Comparison of ENCODE assay signal across 18 cellular contexts in the genomic region with DNA sequence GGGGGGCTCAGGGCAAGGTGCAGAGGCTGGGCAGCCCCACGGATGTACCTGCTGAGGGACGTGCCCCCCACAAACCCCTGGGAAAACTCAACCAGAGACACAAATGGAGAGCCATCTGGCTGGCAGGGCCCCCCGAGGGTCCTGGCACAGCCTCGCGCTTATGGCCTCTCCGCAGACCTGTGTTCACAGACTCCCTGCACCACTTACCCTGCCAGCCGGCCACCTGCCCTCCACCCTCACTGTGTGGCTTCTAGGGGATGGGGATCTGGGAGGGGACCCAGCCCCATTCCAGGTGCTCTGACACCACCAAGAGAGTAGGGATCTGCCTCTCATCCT. TPM values are rescaled to one million over a fixed set of nuclear protein-coding genes. Genes with fewer than 3 reads are reported as not detected.
A peak's percentile ranks its signal among the peaks of the same experiment; 100 is the strongest.
DNase-seq lines count a peak whose midpoint lies in the region; ATAC-seq and TF ChIP-seq lines count a peak whose summit lies in the region.
"Had no signal": no experiment of that assay in that cellular context is flagged by ENCODE, and none has a peak within 500 bp of the region (broad histone marks: within the 10 kb centered on the region; RNA-seq: fewer than 3 reads in every experiment).

No MANE protein-coding gene starts in this region.

- peak overlapping the region; percentile 90 for H2BK12ac ChIP-seq in trophoblast cell (ENCODE audit: low read length)

- H3K79me2 ChIP-seq in trophoblast cell (ENCODE audit: control insufficient read depth, insufficient read depth, low read length, poor library complexity): peaks cover 8% of the 10 kb centered on the region

- peaks cover 33% of the 10 kb centered on the region for H4K20me1 ChIP-seq in BLaER1

- WGBS in esophagus muscularis mucosa: 90% methylated on average over 5 of the region's 7 CpGs
- WGBS in trophoblast cell (ENCODE audit: extremely low coverage, insufficient coverage, insufficient read length): no CpG with 5 or more reads among the region's 7 CpGs

- no peak overlapping the region for H3K27ac ChIP-seq in BLaER1
- peak overlapping the region; percentile 68 to 76 (median 71) for H3K27ac ChIP-seq in esophagus muscularis mucosa (replicated peaks in 1 of 4)
- H3K27ac ChIP-seq in trophoblast cell (ENCODE audit: low read depth, low read length): no peak overlapping the region
- H3K27ac ChIP-seq: neutrophil had no signal

- H2AFZ ChIP-seq in trophoblast cell (ENCODE audit: insufficient read depth, low read length, poor library complexity): peak overlapping the region; percentile 71

- peaks cover 6% of the 10 kb centered on the region for H3K4me1 Mint-ChIP-seq in activated T-cell treated with anti-CD3 and anti-CD28 coated beads, Interleukin-2, amount 50 U/mL, for 4 hours (ENCODE audit: low read depth)

- no peak overlapping the region for H3K9ac ChIP-seq in BLaER1
- peak overlapping the region; percentile 65 for H3K9ac ChIP-seq in NT2/D1 (ENCODE audit: insufficient read length, low read depth)
- no peak overlapping the region for H3K9ac ChIP-seq in trophoblast cell (ENCODE audit: low read length)

- H4K12ac ChIP-seq in trophoblast cell (ENCODE audit: low read depth, low read length): peak overlapping the region; percentile 58

- H4K91ac ChIP-seq in trophoblast cell (ENCODE audit: low read depth, low read length): peak overlapping the region; percentile 93

- peak overlapping the region; percentile 97 for H2AK5ac ChIP-seq in trophoblast cell (ENCODE audit: low read length)

- H3K27me3 Mint-ChIP-seq in activated T-cell treated with anti-CD3 and anti-CD28 coated beads, Interleukin-2, amount 50 U/mL, for 4 hours (ENCODE audit: low read depth): peaks cover 17% of the 10 kb centered on the region

- H3K4me2 ChIP-seq in BLaER1 (peak overlapping the region; percentile 51), trophoblast cell (ENCODE audit: low read length) (no peak overlapping the region)

- peaks cover 21% of the 10 kb centered on the region for H3K79me1 ChIP-seq in trophoblast cell (ENCODE audit: low read length)

- intact Hi-C loops in esophagus muscularis mucosa (cut with DNase I): no loop called here

- TF ChIP-seq POLR2A in esophagus muscularis mucosa (IDR thresholded peaks at IDR 0.05; ENCODE audit: low read depth): no peak

- ATAC-seq in activated T-cell treated with anti-CD3 and anti-CD28 coated beads, Interleukin-2, amount 50 U/mL, for 4 hours: no peak
- ATAC-seq: effector memory CD8-positive, alpha-beta T cell had no signal

- H3K18ac ChIP-seq in trophoblast cell (ENCODE audit: low read length): peak overlapping the region; percentile 77

- peaks cover 67% of the 10 kb centered on the region for H3K4me1 ChIP-seq in BLaER1
- H3K4me1 ChIP-seq in NT2/D1 (ENCODE audit: insufficient read depth, insufficient read length): peaks cover 7% of the 10 kb centered on the region
- H3K4me1 ChIP-seq in esophagus muscularis mucosa: peaks cover 35 to 54% (median 49%) of the 10 kb centered on the region in 4 donors
- H3K4me1 ChIP-seq in trophoblast cell (ENCODE audit: control insufficient read depth in 1 of 2, insufficient read depth in 2 of 2, low read length in 2 of 2): peaks cover 22 to 24% of the 10 kb centered on the region in 2 experiments

- peak overlapping the region; percentile 71 for H3K4ac ChIP-seq in trophoblast cell (ENCODE audit: low read depth, low read length)

- H3K4me3 ChIP-seq in BLaER1 (no peak overlapping the region), NT2/D1 (ENCODE audit: insufficient read length, low read depth) (no peak overlapping the region), esophagus muscularis mucosa (no peak overlapping the region), trophoblast cell (ENCODE audit: low read depth, low read length) (no peak overlapping the region)

- no peaks in the 10 kb centered on the region for H3K9me3 Mint-ChIP-seq in activated T-cell treated with anti-CD3 and anti-CD28 coated beads, Interleukin-2, amount 50 U/mL, for 4 hours
- H3K9me3 Mint-ChIP-seq: effector memory CD8-positive, alpha-beta T cell; T-helper 1 cell treated with Interleukin-12 subunit alpha and Interleukin-12 subunit beta and Interleukin-4 antibody, amounts not matched to agents 30 μg/mL and 1 μg/mL, for 36 hours had no signal

- H3K9me3 ChIP-seq in BLaER1 (no peaks in the 10 kb centered on the region), NT2/D1 (ENCODE audit: insufficient read depth, low read length) (no peaks in the 10 kb centered on the region), esophagus muscularis mucosa (no peaks in the 10 kb centered on the region), trophoblast cell (ENCODE audit: insufficient read depth, low read depth, low read length) (no peaks in the 10 kb centered on the region)
- H3K9me3 ChIP-seq: neutrophil had no signal

- H2BK5ac ChIP-seq in trophoblast cell (ENCODE audit: low read depth, low read length, poor library complexity): peak overlapping the region; percentile 26

- no peak overlapping the region for H3K23ac ChIP-seq in trophoblast cell (ENCODE audit: low read length)

- H3K14ac ChIP-seq in trophoblast cell (ENCODE audit: low read length): peak overlapping the region; percentile 79

- H3K36me3 ChIP-seq in BLaER1 (no peaks in the 10 kb centered on the region), NT2/D1 (ENCODE audit: insufficient read depth, insufficient read length, low read length) (no peaks in the 10 kb centered on the region), esophagus muscularis mucosa (no peaks in the 10 kb centered on the region), trophoblast cell (ENCODE audit: control insufficient read depth in 1 of 2, insufficient read depth in 2 of 2, low read length in 2 of 2) (no peaks in the 10 kb centered on the region)
- H3K36me3 ChIP-seq: neutrophil had no signal

- DNase-seq in NT2/D1 (ENCODE audit: low read depth, low spot score) (no peak), esophagus muscularis mucosa (ENCODE audit: extremely low spot score) (no peak), trophoblast cell (no peak), HUDEP-2 (lab: John Stamatoyannopoulos, UW; ENCODE audit: unreplicated experiment in 76 of 76) (no peak), SKM-1 treated with dmso at 0.1 percent for 144 hours (lab: John Stamatoyannopoulos, UW; ENCODE audit: unreplicated experiment) (no peak), D341Med (ENCODE audit: low spot score) (no peak)
- no peak for DNase-seq in activated T-cell treated with anti-CD3 and anti-CD28 coated beads, Interleukin-2, amount 50 U/mL, for 4 hours
- DNase-seq: activated CD4-positive, alpha-beta T cell treated with anti-CD3 and anti-CD28 coated beads for 4 hours; activated T-cell treated with anti-CD3 and anti-CD28 coated beads, Interleukin-2, amount 50 U/mL, for 1 hour; effector memory CD8-positive, alpha-beta T cell; NCI-H2081 treated with DMSO at 0.1 percent for 48 hours had no signal

- TF ChIP-seq EP300 in esophagus muscularis mucosa (IDR thresholded peaks at IDR 0.05): no peak

- peak overlapping the region; percentile 94 for H4K8ac ChIP-seq in trophoblast cell (ENCODE audit: low read depth, low read length)

- TF ChIP-seq CTCF in esophagus muscularis mucosa (IDR thresholded peaks at IDR 0.05): no peak

- H3K36me3 Mint-ChIP-seq in activated T-cell treated with anti-CD3 and anti-CD28 coated beads, Interleukin-2, amount 50 U/mL, for 4 hours (ENCODE audit: insufficient read depth): no peaks in the 10 kb centered on the region

- H3K27me3 ChIP-seq in BLaER1 (peaks cover 54% of the 10 kb centered on the region), NT2/D1 (ENCODE audit: insufficient read depth, insufficient read length) (peaks cover 19% of the 10 kb centered on the region), esophagus muscularis mucosa (peaks cover 0 to 19% (median 0%) of the 10 kb centered on the region in 4 donors), trophoblast cell (ENCODE audit: insufficient read depth, low read length) (peaks cover 5% of the 10 kb centered on the region)

- H3K4me3 Mint-ChIP-seq in activated T-cell treated with anti-CD3 and anti-CD28 coated beads, Interleukin-2, amount 50 U/mL, for 4 hours: no peak overlapping the region
- H3K4me3 Mint-ChIP-seq: T-helper 1 cell treated with Interleukin-12 subunit alpha and Interleukin-12 subunit beta and Interleukin-4 antibody, amounts not matched to agents 30 μg/mL and 1 μg/mL, for 36 hours had no signal

- H2BK120ac ChIP-seq in trophoblast cell (ENCODE audit: insufficient read depth, low read length, poor library complexity): peak overlapping the region; percentile 65

RNA-seq across cellular contexts. Expression of gene ZBTB46, which starts 3.4 kb away (rescaled TPM):
- total RNA-seq in esophagus muscularis mucosa: 10 to 100 TPM in 3 of 4 donors, 1 to 10 TPM in 1; 9.6 to 22.8 (median 13.8) TPM
- polyA plus RNA-seq in trophoblast cell (2013): 5.9 and 6.3 TPM in 2 replicates
- 1 to 10 TPM in 2 of 3 donors, under 1 TPM in 1; 0.89 to 3.8 (median 2.2) TPM for total RNA-seq in activated T-cell treated with anti-CD3 and anti-CD28 coated beads, Interleukin-2, amount 50 U/mL, for 4 hours

RNA-seq across cellular contexts. Expression of gene ABHD16B, which starts 26.8 kb away (rescaled TPM):
- not detected for total RNA-seq in esophagus muscularis mucosa
- not detected in 2 replicates for polyA plus RNA-seq in trophoblast cell (2013)
- not detected for total RNA-seq in activated T-cell treated with anti-CD3 and anti-CD28 coated beads, Interleukin-2, amount 50 U/mL, for 4 hours
- total RNA-seq: Daoy, kidney epithelial cell, LHCN-M2, ureter had no signal

RNA-seq across cellular contexts. Expression of gene TPD52L2, which starts 30.6 kb away (rescaled TPM):
- 100 to 1,000 TPM; 110 to 162 (median 134) TPM for total RNA-seq in esophagus muscularis mucosa
- 67.0 and 68.3 TPM in 2 replicates for polyA plus RNA-seq in trophoblast cell (2013)
- 10 to 100 TPM; 87.4 to 95.0 (median 89.3) TPM for total RNA-seq in activated T-cell treated with anti-CD3 and anti-CD28 coated beads, Interleukin-2, amount 50 U/mL, for 4 hours

Comparison
In these comparisons a context has a peak if more than half of its experiments do, and no peak if none do; other contexts are left out.
1. H3K27ac ChIP-seq: peak in esophagus muscularis mucosa (4 of 4); none in BLaER1 (single experiment) and trophoblast cell (single experiment).